24 cellular contexts compared by ENCODE assay signal in the genomic region with DNA sequence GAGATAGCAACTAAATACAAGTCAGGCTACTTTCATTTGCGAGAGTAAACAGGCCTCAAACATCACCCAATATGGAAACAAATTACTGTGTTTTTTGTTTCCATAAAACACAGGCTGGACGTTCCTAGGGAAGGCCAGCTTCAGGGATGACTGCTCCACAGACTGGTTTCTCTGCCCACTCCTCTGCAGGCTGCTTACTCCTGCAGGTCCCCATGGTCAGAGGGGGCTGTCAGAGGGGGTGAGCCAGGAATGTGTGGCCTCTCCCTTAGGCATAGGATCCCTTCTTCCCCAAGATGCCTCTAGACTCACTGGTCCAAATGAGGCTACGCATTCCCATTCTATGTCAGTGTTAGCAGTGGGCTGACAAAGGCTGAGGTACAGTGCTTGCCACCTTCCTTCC.
"Had no signal": no experiment of that assay in that cellular context is flagged by ENCODE, and none has a peak within 500 bp of the region (broad histone marks: within the 10 kb centered on the region; RNA-seq: fewer than 3 reads in every experiment).

No MANE protein-coding gene starts in this region.

- ATAC-seq: activated CD4-positive, CD25-positive, alpha-beta regulatory T cell treated with anti-CD3 and anti-CD28 coated beads, Interleukin-2, amount 50 U/mL, for 24 hours; gastroesophageal sphincter; left cardiac atrium; right lobe of liver; upper lobe of right lung had no signal

- H3K36me3 Mint-ChIP-seq: activated naive CD8-positive, alpha-beta T cell; mesothelial cell of epicardium; naive B cell had no signal

- DNase-seq: activated CD4-positive, alpha-beta T cell treated with anti-CD3 and anti-CD28 coated beads for 48 hours; activated CD4-positive, alpha-beta T cell treated with anti-CD3 and anti-CD28 coated beads, Interleukin-2, amount 50 U/mL, for 48 hours; activated CD8-positive, alpha-beta memory T cell treated with anti-CD3 and anti-CD28 coated beads for 24 hours; activated effector memory CD4-positive, alpha-beta T cell treated with Interleukin-2 at 50 U/mL for 16 hours; activated naive CD4-positive, alpha-beta T cell treated with Interleukin-2 at 50 U/mL for 16 hours; anterior cingulate cortex; caudate nucleus; islet precursor cell; left cardiac atrium; naive B cell; nephron progenitor cell; right lobe of liver; stimulated activated CD4-positive, alpha-beta T cell treated with anti-CD3 and anti-CD28 coated beads, Interleukin-12 subunit alpha, Interleukin-12 subunit beta, amount 100 ng/mL, for 4 hours; stimulated activated CD4-positive, alpha-beta T cell treated with anti-CD3 and anti-CD28 coated beads, Interleukin-4, amount 100 ng/mL, for 1 hour; T-helper 9 cell; upper lobe of right lung; WERI-Rb-1 had no signal

- H3K27ac Mint-ChIP-seq: activated naive CD8-positive, alpha-beta T cell; mesothelial cell of epicardium; naive B cell; nephron progenitor cell; progenitor cell of endocrine pancreas; stimulated activated naive CD8-positive, alpha-beta T cell treated with anti-CD3 and anti-CD28 coated beads, Interleukin-15, Interleukin-2, amounts not matched to agents 100 ng/mL and 50 ng/mL, for 24 hours had no signal

- H3K4me3 Mint-ChIP-seq: activated naive CD8-positive, alpha-beta T cell; brain; mesothelial cell of epicardium; naive B cell; nephron progenitor cell; stimulated activated naive CD8-positive, alpha-beta T cell treated with anti-CD3 and anti-CD28 coated beads, Interleukin-15, Interleukin-2, amounts not matched to agents 100 ng/mL and 50 ng/mL, for 24 hours had no signal

- H3K4me1 Mint-ChIP-seq: naive B cell had no signal

- H3K9me3 Mint-ChIP-seq: brain; mesothelial cell of epicardium; nephron progenitor cell; stimulated activated naive CD8-positive, alpha-beta T cell treated with anti-CD3 and anti-CD28 coated beads, Interleukin-15, Interleukin-2, amounts not matched to agents 100 ng/mL and 50 ng/mL, for 24 hours had no signal
